In the genomic region with DNA sequence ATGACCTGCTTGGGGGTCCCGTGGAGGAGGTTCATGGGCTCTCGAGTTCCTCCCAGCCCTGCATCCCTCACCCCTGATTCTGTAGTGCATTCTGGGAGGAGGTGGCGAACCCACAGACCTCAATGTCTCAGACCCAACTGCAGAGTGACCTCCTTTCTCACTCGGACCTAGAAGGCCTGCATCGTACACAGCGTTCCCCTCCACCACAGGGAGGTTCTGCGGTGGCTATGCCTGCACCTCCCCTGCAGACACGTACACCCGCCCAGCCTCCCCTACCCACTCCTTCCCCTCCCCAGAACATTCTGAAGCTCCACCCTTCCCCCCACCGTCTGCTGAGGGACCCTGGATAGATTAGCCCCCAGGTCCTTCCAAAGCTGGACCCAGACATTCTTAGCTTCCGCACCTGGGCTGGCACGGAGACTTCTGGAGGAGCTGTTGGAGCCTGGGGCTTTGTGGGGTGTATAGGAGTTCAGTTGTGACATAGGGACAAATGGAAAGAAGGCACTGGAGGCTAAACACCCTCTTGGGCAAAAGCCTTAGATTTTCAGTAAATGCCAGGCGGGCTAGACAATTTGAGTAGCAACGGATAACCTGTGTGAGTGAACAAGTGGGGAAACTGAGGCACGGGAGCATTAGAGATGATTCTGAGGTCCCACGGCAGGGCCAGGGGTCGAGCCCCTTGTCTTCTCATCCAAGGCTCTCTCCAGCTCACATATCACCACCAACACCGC, we compare ENCODE assay signal across 9 cellular contexts. TPM values are rescaled to one million over a fixed set of nuclear protein-coding genes. Genes with fewer than 3 reads are reported as not detected.
DNase-seq lines count a peak whose midpoint lies in the region; ATAC-seq, FAIRE-seq and TF ChIP-seq lines count a peak whose summit lies in the region.
"Had no signal": no experiment of that assay in that cellular context is flagged by ENCODE, and none has a peak within 500 bp of the region (broad histone marks: within the 10 kb centered on the region; RNA-seq: fewer than 3 reads in every experiment).

No MANE protein-coding gene starts in this region.

- peak overlapping the region; percentile 50 for H3K4me3 ChIP-seq in thoracic aorta
- peak overlapping the region in 1 of 2 donors; percentile 29 for H3K4me3 ChIP-seq in right atrium auricular region

- H3K27me3 Mint-ChIP-seq in activated naive CD4-positive, alpha-beta T cell treated with anti-CD3 and anti-CD28 coated beads for 36 hours (ENCODE audit: low read depth) = no peaks in the 10 kb centered on the region
- H3K27me3 Mint-ChIP-seq in activated T-helper 1 cell treated with anti-CD3 and anti-CD28 coated beads, Interleukin-12 subunit alpha, Interleukin-12 subunit beta, Interleukin-2, Interleukin-4 antibody, amounts not matched to agents 30 ng/mL and 10 ng/mL and 1 ng/mL, durations not matched to agents 14 hours and 24 hours and 36 hours (ENCODE audit: insufficient read depth) = no peaks in the 10 kb centered on the region

- H3K36me3 Mint-ChIP-seq in activated naive CD4-positive, alpha-beta T cell treated with anti-CD3 and anti-CD28 coated beads for 36 hours (ENCODE audit: low read depth) = peaks cover 1% of the 10 kb centered on the region
- peaks cover 2% of the 10 kb centered on the region for H3K36me3 Mint-ChIP-seq in activated T-helper 1 cell treated with anti-CD3 and anti-CD28 coated beads, Interleukin-12 subunit alpha, Interleukin-12 subunit beta, Interleukin-2, Interleukin-4 antibody, amounts not matched to agents 30 ng/mL and 10 ng/mL and 1 ng/mL, durations not matched to agents 14 hours and 24 hours and 36 hours (ENCODE audit: low read depth)

- peak; percentile 24 for DNase-seq in activated naive CD4-positive, alpha-beta T cell treated with anti-CD3 and anti-CD28 coated beads for 36 hours
- no peak for DNase-seq in activated naive CD4-positive, alpha-beta T cell (lab: John Stamatoyannopoulos, UW)
- no peak for DNase-seq in activated T-helper 1 cell treated with anti-CD3 and anti-CD28 coated beads, Interleukin-12 subunit alpha, Interleukin-12 subunit beta, Interleukin-2, Interleukin-4 antibody, amounts not matched to agents 30 ng/mL and 10 ng/mL and 1 ng/mL, durations not matched to agents 14 hours and 24 hours and 36 hours (ENCODE audit: low spot score)
- DNase-seq in thoracic aorta (ENCODE audit: low spot score) (no peak), right atrium auricular region (ENCODE audit: low spot score) (no peak), NOMO-1 (lab: John Stamatoyannopoulos, UW; ENCODE audit: unreplicated experiment in 2 of 2) (no peak), urothelium cell line (ENCODE audit: low spot score) (no peak)

- H3K27me3 ChIP-seq in layer of hippocampus (ENCODE audit: control insufficient read depth, insufficient read depth, low read length) (peaks cover 2% of the 10 kb centered on the region), thoracic aorta (replicated peaks; ENCODE audit: insufficient read depth) (peaks cover 4% of the 10 kb centered on the region), right atrium auricular region (no peaks in the 10 kb centered on the region)

- H3K4me1 Mint-ChIP-seq in activated naive CD4-positive, alpha-beta T cell treated with anti-CD3 and anti-CD28 coated beads for 36 hours (ENCODE audit: low read depth) = peaks cover 34% of the 10 kb centered on the region
- peaks cover 34% of the 10 kb centered on the region for H3K4me1 Mint-ChIP-seq in activated T-helper 1 cell treated with anti-CD3 and anti-CD28 coated beads, Interleukin-12 subunit alpha, Interleukin-12 subunit beta, Interleukin-2, Interleukin-4 antibody, amounts not matched to agents 30 ng/mL and 10 ng/mL and 1 ng/mL, durations not matched to agents 14 hours and 24 hours and 36 hours (ENCODE audit: low read depth)

- H3K27ac ChIP-seq in layer of hippocampus (ENCODE audit: low read depth, low read length) (peak overlapping the region; percentile 18), thoracic aorta (no peak overlapping the region), right atrium auricular region (no peak overlapping the region)

- no peaks in the 10 kb centered on the region for H3K36me3 ChIP-seq in thoracic aorta
- H3K36me3 ChIP-seq in right atrium auricular region = no peaks in the 10 kb centered on the region

- H3K27ac Mint-ChIP-seq in activated naive CD4-positive, alpha-beta T cell treated with anti-CD3 and anti-CD28 coated beads for 36 hours = peak overlapping the region; percentile 84
- peak overlapping the region; percentile 70 for H3K27ac Mint-ChIP-seq in activated T-helper 1 cell treated with anti-CD3 and anti-CD28 coated beads, Interleukin-12 subunit alpha, Interleukin-12 subunit beta, Interleukin-2, Interleukin-4 antibody, amounts not matched to agents 30 ng/mL and 10 ng/mL and 1 ng/mL, durations not matched to agents 14 hours and 24 hours and 36 hours

- FAIRE-seq in urothelium cell line (lab: Jason Lieb, UNC) = no peak

- H3K9me3 ChIP-seq in thoracic aorta (no peaks in the 10 kb centered on the region), right atrium auricular region (no peaks in the 10 kb centered on the region)

- H3K4me1 ChIP-seq in thoracic aorta (ENCODE audit: control insufficient read depth in 1 of 2, low read depth in 2 of 2) (no peaks in the 10 kb centered on the region), right atrium auricular region (peaks cover 0 to 7% of the 10 kb centered on the region in 2 donors)

- ATAC-seq in thoracic aorta (ENCODE audit: insufficient number of reproducible peaks, low FRiP score, low read depth) = no peak

- CTCF ChIA-PET in activated naive CD4-positive, alpha-beta T cell treated with anti-CD3 and anti-CD28 coated beads for 36 hours (lab: Charles Lee) = no interaction called here

- intact Hi-C loops in activated naive CD4-positive, alpha-beta T cell treated with anti-CD3 and anti-CD28 coated beads for 36 hours (cut with micrococcal nuclease) = loop anchor here (2.0 to 5.0 kb wide), 4 partner anchors 25 to 418 kb away; a partner anchor contains a TSS
- intact Hi-C loops in activated T-helper 1 cell treated with anti-CD3 and anti-CD28 coated beads, Interleukin-12 subunit alpha, Interleukin-12 subunit beta, Interleukin-2, Interleukin-4 antibody, amounts not matched to agents 30 ng/mL and 10 ng/mL and 1 ng/mL, durations not matched to agents 14 hours and 24 hours and 36 hours (cut with micrococcal nuclease) = loop anchor here (1.0 to 5.0 kb wide), 4 partner anchors 24 to 57 kb away; a partner anchor contains a TSS

- H3K9me3 Mint-ChIP-seq in activated naive CD4-positive, alpha-beta T cell treated with anti-CD3 and anti-CD28 coated beads for 36 hours = no peaks in the 10 kb centered on the region
- no peaks in the 10 kb centered on the region for H3K9me3 Mint-ChIP-seq in activated T-helper 1 cell treated with anti-CD3 and anti-CD28 coated beads, Interleukin-12 subunit alpha, Interleukin-12 subunit beta, Interleukin-2, Interleukin-4 antibody, amounts not matched to agents 30 ng/mL and 10 ng/mL and 1 ng/mL, durations not matched to agents 14 hours and 24 hours and 36 hours

- TF ChIP-seq CTCF in thoracic aorta (IDR thresholded peaks at IDR 0.05) (no peak), right atrium auricular region (IDR thresholded peaks at IDR 0.05) (no peak)

- H3K4me3 Mint-ChIP-seq in activated naive CD4-positive, alpha-beta T cell treated with anti-CD3 and anti-CD28 coated beads for 36 hours = peak overlapping the region; percentile 68
- peak overlapping the region; percentile 78 for H3K4me3 Mint-ChIP-seq in activated T-helper 1 cell treated with anti-CD3 and anti-CD28 coated beads, Interleukin-12 subunit alpha, Interleukin-12 subunit beta, Interleukin-2, Interleukin-4 antibody, amounts not matched to agents 30 ng/mL and 10 ng/mL and 1 ng/mL, durations not matched to agents 14 hours and 24 hours and 36 hours

RNA-seq across cellular contexts. Expression of a gene that starts 0.5 kb away (rescaled TPM):
- total RNA-seq in activated naive CD4-positive, alpha-beta T cell treated with anti-CD3 and anti-CD28 coated beads for 36 hours = 10 to 100 TPM; 12.3 to 17.5 TPM
- 39.1 and 46.5 TPM in 2 replicates for total RNA-seq in activated T-helper 1 cell treated with anti-CD3 and anti-CD28 coated beads, Interleukin-12 subunit alpha, Interleukin-12 subunit beta, Interleukin-2, Interleukin-4 antibody, amounts not matched to agents 30 ng/mL and 10 ng/mL and 1 ng/mL, durations not matched to agents 14 hours and 24 hours and 36 hours
- not detected for total RNA-seq in thoracic aorta
- not detected for total RNA-seq in right atrium auricular region

RNA-seq across cellular contexts. Expression of a gene that starts 1.8 kb away (rescaled TPM):
- total RNA-seq in activated naive CD4-positive, alpha-beta T cell treated with anti-CD3 and anti-CD28 coated beads for 36 hours = 10 to 100 TPM; 19.9 to 21.2 TPM
- 11.0 and 13.2 TPM in 2 replicates for total RNA-seq in activated T-helper 1 cell treated with anti-CD3 and anti-CD28 coated beads, Interleukin-12 subunit alpha, Interleukin-12 subunit beta, Interleukin-2, Interleukin-4 antibody, amounts not matched to agents 30 ng/mL and 10 ng/mL and 1 ng/mL, durations not matched to agents 14 hours and 24 hours and 36 hours
- total RNA-seq in thoracic aorta (1 to 10 TPM in 1 of 2 donors, not detected in 1; 1.8 TPM), right atrium auricular region (under 1 TPM in 1 of 2 donors, not detected in 1; 0.28 TPM)
- total RNA-seq: HT1080 had no signal

RNA-seq across cellular contexts. Expression of a gene that starts 24.9 kb away (rescaled TPM):
- not detected for total RNA-seq in activated naive CD4-positive, alpha-beta T cell treated with anti-CD3 and anti-CD28 coated beads for 36 hours
- total RNA-seq in activated T-helper 1 cell treated with anti-CD3 and anti-CD28 coated beads, Interleukin-12 subunit alpha, Interleukin-12 subunit beta, Interleukin-2, Interleukin-4 antibody, amounts not matched to agents 30 ng/mL and 10 ng/mL and 1 ng/mL, durations not matched to agents 14 hours and 24 hours and 36 hours = not detected in 2 replicates
- not detected for total RNA-seq in thoracic aorta
- total RNA-seq in right atrium auricular region = 10 to 100 TPM; 24.2 to 24.6 TPM
- total RNA-seq: HT1080 had no signal

RNA-seq across cellular contexts. Expression of a gene that starts 34.7 kb away (rescaled TPM):
- total RNA-seq in activated naive CD4-positive, alpha-beta T cell treated with anti-CD3 and anti-CD28 coated beads for 36 hours = 10 to 100 TPM in 1 of 2 experiments, 1 to 10 TPM in 1; 8.1 to 10.7 TPM
- 12.9 and 15.0 TPM in 2 replicates for total RNA-seq in activated T-helper 1 cell treated with anti-CD3 and anti-CD28 coated beads, Interleukin-12 subunit alpha, Interleukin-12 subunit beta, Interleukin-2, Interleukin-4 antibody, amounts not matched to agents 30 ng/mL and 10 ng/mL and 1 ng/mL, durations not matched to agents 14 hours and 24 hours and 36 hours
- not detected for total RNA-seq in thoracic aorta
- 10 to 100 TPM in 1 of 2 donors, 1 to 10 TPM in 1; 4.8 to 11.8 TPM for total RNA-seq in right atrium auricular region

RNA-seq across cellular contexts. Expression of a gene that starts 39.4 kb away (rescaled TPM):
- total RNA-seq in activated naive CD4-positive, alpha-beta T cell treated with anti-CD3 and anti-CD28 coated beads for 36 hours = 10 to 100 TPM; 16.3 to 18.6 TPM
- total RNA-seq in activated T-helper 1 cell treated with anti-CD3 and anti-CD28 coated beads, Interleukin-12 subunit alpha, Interleukin-12 subunit beta, Interleukin-2, Interleukin-4 antibody, amounts not matched to agents 30 ng/mL and 10 ng/mL and 1 ng/mL, durations not matched to agents 14 hours and 24 hours and 36 hours = 15.7 and 19.3 TPM in 2 replicates
- total RNA-seq in thoracic aorta = 10 to 100 TPM in 1 of 2 donors, 1 to 10 TPM in 1; 5.8 to 10.8 TPM
- 1 to 10 TPM; 6.2 to 7.3 TPM for total RNA-seq in right atrium auricular region

Comparison
In these comparisons a context has a peak if more than half of its experiments do, and no peak if none do; other contexts are left out.
1. RNA of a gene that starts 0.5 kb away (total RNA-seq): 39.1 to 46.5 TPM in activated T-helper 1 cell treated with anti-CD3 and anti-CD28 coated beads, Interleukin-12 subunit alpha, Interleukin-12 subunit beta, Interleukin-2, Interleukin-4 antibody, amounts not matched to agents 30 ng/mL and 10 ng/mL and 1 ng/mL, durations not matched to agents 14 hours and 24 hours and 36 hours and 12.3 to 17.5 TPM in activated naive CD4-positive, alpha-beta T cell treated with anti-CD3 and anti-CD28 coated beads for 36 hours; not detected in thoracic aorta and not detected in right atrium auricular region; every median in the first group is over 10 times any median in the second.
2. RNA of a gene that starts 24.9 kb away (total RNA-seq): 24.2 to 24.6 TPM in right atrium auricular region; not detected in activated naive CD4-positive, alpha-beta T cell treated with anti-CD3 and anti-CD28 coated beads for 36 hours, not detected in activated T-helper 1 cell treated with anti-CD3 and anti-CD28 coated beads, Interleukin-12 subunit alpha, Interleukin-12 subunit beta, Interleukin-2, Interleukin-4 antibody, amounts not matched to agents 30 ng/mL and 10 ng/mL and 1 ng/mL, durations not matched to agents 14 hours and 24 hours and 36 hours and not detected in thoracic aorta; every median in the first group is over 10 times any median in the second.